8 cellular contexts compared by ENCODE assay signal in genomic region chr15:72670656-72671352, GRCh38. TPM values are rescaled to one million over a fixed set of nuclear protein-coding genes. Genes with fewer than 3 reads are reported as not detected.
DNase-seq lines count a peak whose midpoint lies in the region; ATAC-seq and TF ChIP-seq lines count a peak whose summit lies in the region.
"Not testable (repeated sequence)": the region's sequence is repeated elsewhere in the genome, so short reads cannot be mapped to it uniquely, and the experiment has no call there.

No MANE protein-coding gene starts in this region.

- H3K27ac Mint-ChIP-seq in progenitor cell of endocrine pancreas, result peak overlapping the region; percentile 85

- not testable (repeated sequence) for H3K4me1 ChIP-seq in mammary epithelial cell (ENCODE audit: insufficient read depth, low read length); iPS DF 6.9 (ENCODE audit: control insufficient read depth, insufficient read depth, low read length); suprapubic skin

- H3K9ac ChIP-seq in mammary epithelial cell (ENCODE audit: insufficient read depth, low read length), result not testable (repeated sequence)

- not testable (repeated sequence) for TF ChIP-seq POLR2A in suprapubic skin (IDR thresholded peaks at IDR 0.05)

- ATAC-seq in GM21825 (IDR thresholded peaks at IDR 0.05; ENCODE audit: unreplicated experiment), result peak; percentile 85

- H3K27me3 ChIP-seq in GM06990 (replicated peaks; ENCODE audit: control insufficient read depth, insufficient read depth, low read length); mammary epithelial cell (ENCODE audit: insufficient read depth, low read length); iPS DF 6.9 (ENCODE audit: control insufficient read depth, insufficient read depth, low read length); suprapubic skin: not testable (repeated sequence)

- TF ChIP-seq EP300 in suprapubic skin (IDR thresholded peaks at IDR 0.05), result not testable (repeated sequence)

- not testable (repeated sequence) for H3K9me3 ChIP-seq in mammary epithelial cell (replicated peaks; ENCODE audit: insufficient read depth, low read length); iPS DF 6.9 (ENCODE audit: control insufficient read depth, insufficient read depth, low read length); suprapubic skin

- in situ Hi-C loops in mammary epithelial cell (cut with MboI; ENCODE audit: low sequenced_read_pairs in 2 of 2), result not testable (repeated sequence)

- peak; percentile 79 for TF ChIP-seq CTCF in GM06990 (IDR thresholded peaks at IDR 0.05; ENCODE audit: insufficient read depth, low read length, poor library complexity, severe bottlenecking)
- peak; percentile 62 to 66 for TF ChIP-seq CTCF in mammary epithelial cell (conservative IDR thresholded peaks at IDR 0.05 in 1 of 2, IDR thresholded peaks at IDR 0.05 in 1 of 2; ENCODE audit: extremely low read depth in 1 of 2, insufficient read depth in 1 of 2, low read depth in 1 of 2, low read length in 2 of 2)
- TF ChIP-seq CTCF in progenitor cell of endocrine pancreas (IDR thresholded peaks at IDR 0.05; ENCODE audit: unreplicated experiment), result peak; percentile 69
- TF ChIP-seq CTCF in suprapubic skin (IDR thresholded peaks at IDR 0.05), result peak; percentile 25 to 80

- H3K4me3 Mint-ChIP-seq in progenitor cell of endocrine pancreas (ENCODE audit: low read depth), result peak overlapping the region; percentile 74

- H3K36me3 ChIP-seq in GM06990 (ENCODE audit: control insufficient read depth, insufficient read depth, low read length); mammary epithelial cell (ENCODE audit: insufficient read depth, low read length); iPS DF 6.9 (ENCODE audit: control insufficient read depth, insufficient read depth, low read length); suprapubic skin: not testable (repeated sequence)

- intact Hi-C loops in mammary epithelial cell (cut with micrococcal nuclease), result loop anchor here (5.0 kb wide), 2 partner anchors 69 to 359 kb away; no protein-coding TSS in a partner anchor

- 6% methylated on average over 6 of the region's 8 CpGs for WGBS in mammary epithelial cell (ENCODE audit: low coverage, missing lambda C conversion rate)
- no CpG with 5 or more reads among the region's 8 CpGs for WGBS in iPS DF 6.9 (ENCODE audit: insufficient coverage, insufficient read length)
- WGBS in suprapubic skin, result 16% methylated on average over 8 of the region's 8 CpGs

- H4K20me1 ChIP-seq in mammary epithelial cell (ENCODE audit: insufficient read depth, low read length), result not testable (repeated sequence)

- H3K4me1 Mint-ChIP-seq in progenitor cell of endocrine pancreas (ENCODE audit: low read depth), result not testable (repeated sequence)

- not testable (repeated sequence) for H3K36me3 Mint-ChIP-seq in progenitor cell of endocrine pancreas (ENCODE audit: insufficient read depth)

- DNase-seq in GM06990 (ENCODE audit: extremely low read depth, insufficient read length), result peak; percentile 72
- DNase-seq in HuH-7.5 (ENCODE audit: low spot score), result peak; percentile 80
- DNase-seq in activated CD4-positive, alpha-beta T cell treated with anti-CD3 and anti-CD28 coated beads for 48 hours, result peak; percentile 82
- DNase-seq in mammary epithelial cell, result peak; percentile 77
- peak; percentile 82 for DNase-seq in iPS DF 6.9 (ENCODE audit: low read depth, low spot score)
- peak; percentile 78 for DNase-seq in progenitor cell of endocrine pancreas (ENCODE audit: low spot score, unreplicated experiment)
- DNase-seq in suprapubic skin (ENCODE audit: low spot score in 2 of 2), result peak; percentile 78 to 85

- not testable (repeated sequence) for BruUV-seq in mammary epithelial cell (replicated peaks; lab: Mats Ljungman, UMichigan)

- not testable (repeated sequence) for H3K79me2 ChIP-seq in mammary epithelial cell (ENCODE audit: insufficient read depth, low read length)

- dilution Hi-C loops in mammary epithelial cell (cut with HindIII; ENCODE audit: low sequenced_read_pairs), result not testable (repeated sequence)

- H2AFZ ChIP-seq in mammary epithelial cell (ENCODE audit: low read depth, low read length), result peak overlapping the region; percentile 99

- H3K4me2 ChIP-seq in mammary epithelial cell (ENCODE audit: insufficient read depth, low read depth, low read length), result peak overlapping the region; percentile 79

- not testable (repeated sequence) for H3K27me3 Mint-ChIP-seq in progenitor cell of endocrine pancreas

- not testable (repeated sequence) for H3K4me3 ChIP-seq in GM06990 (replicated peaks; ENCODE audit: low read depth, low read length); iPS DF 6.9 (ENCODE audit: low read length); suprapubic skin
- peak overlapping the region in 2 of 3 experiments; percentile 40 to 42 for H3K4me3 ChIP-seq in mammary epithelial cell (replicated peaks in 1 of 3; ENCODE audit: insufficient read depth in 1 of 3, low read depth in 2 of 3, low read length in 3 of 3)

- CTCF ChIA-PET in mammary epithelial cell (lab: Charles Lee; ENCODE audit: low non-redundant PET), result interaction anchor here (1.1 kb wide), 1 partner anchor 71 kb away, joined by 10 read pairs; no protein-coding TSS in a partner anchor

- H3K9me3 Mint-ChIP-seq in progenitor cell of endocrine pancreas (ENCODE audit: low read depth), result not testable (repeated sequence)

- not testable (repeated sequence) for H3K27ac ChIP-seq in mammary epithelial cell (ENCODE audit: insufficient read depth, low read depth, low read length); iPS DF 6.9 (ENCODE audit: low read length); suprapubic skin

RNA-seq across cellular contexts. Expression of gene HIGD2B, which starts 15.2 kb away (rescaled TPM):
- total RNA-seq in mammary epithelial cell (not detected), progenitor cell of endocrine pancreas (not detected in 2 replicates), suprapubic skin (not detected)
- not detected for polyA plus RNA-seq in mammary epithelial cell
- not detected for polyA minus RNA-seq in mammary epithelial cell

RNA-seq across cellular contexts. Expression of gene BBS4, which starts 15.2 kb away (rescaled TPM):
- total RNA-seq in mammary epithelial cell (10 to 100 TPM; 12.9 to 19.2 TPM), progenitor cell of endocrine pancreas (33.8 and 35.4 TPM in 2 replicates), suprapubic skin (10 to 100 TPM; 10.8 to 53.9 (median 21.2) TPM)
- 11.3 TPM for polyA plus RNA-seq in mammary epithelial cell
- polyA minus RNA-seq in mammary epithelial cell, result 95.6 TPM

RNA-seq across cellular contexts. Expression of gene GOLGA6B, which starts 16.3 kb away (rescaled TPM):
- total RNA-seq in mammary epithelial cell (not detected), progenitor cell of endocrine pancreas (not detected in 2 replicates), suprapubic skin (under 1 TPM in 1 of 4 donors, not detected in 3; 0.80 TPM)
- polyA plus RNA-seq in mammary epithelial cell, result not detected
- polyA minus RNA-seq in mammary epithelial cell, result not detected
